ENCODE assay signal across 2 cellular contexts in the genomic region with DNA sequence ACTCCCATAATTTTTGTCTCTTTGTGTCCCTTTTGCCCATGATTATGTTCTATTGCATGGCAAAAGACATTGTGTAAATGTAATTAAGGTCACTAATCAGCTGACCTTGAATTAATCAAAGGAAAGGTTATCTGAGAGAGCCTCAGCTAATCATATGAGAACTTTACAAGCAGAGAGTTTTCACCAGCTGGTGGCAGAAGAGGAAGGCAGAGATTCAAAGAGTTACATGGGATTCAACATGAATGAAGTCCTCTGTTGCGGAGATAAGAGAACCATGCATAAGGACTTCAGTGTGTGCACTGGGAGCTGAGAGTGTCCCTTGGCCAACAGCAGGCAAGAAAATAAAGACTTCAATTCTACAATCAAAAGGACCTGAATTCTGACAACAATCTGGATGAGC.
TF ChIP-seq lines count a peak whose summit lies in the region.

No MANE protein-coding gene starts in this region.

TF ChIP-seq in SK-N-SH, 30 proteins besides CTCF, POLR2A, EP300 and RAD21:
- no peak for TF ChIP-seq REST (IDR thresholded peaks at IDR 0.05; ENCODE audit: low read depth, low read length)
- no peak for TF ChIP-seq SIN3A (IDR thresholded peaks at IDR 0.05; ENCODE audit: borderline replicate concordance, low read depth, low read length)
- no peak for TF ChIP-seq JUND (IDR thresholded peaks at IDR 0.05)
- no peak for TF ChIP-seq RCOR1 (IDR thresholded peaks at IDR 0.05; ENCODE audit: low read length)
- no peak for TF ChIP-seq PBX3 (IDR thresholded peaks at IDR 0.05)
- TF ChIP-seq TCF12 (IDR thresholded peaks at IDR 0.05), result no peak
- no peak for TF ChIP-seq EZH2phosphoT487 (IDR thresholded peaks at IDR 0.05; ENCODE audit: borderline replicate concordance, low read depth)
- TF ChIP-seq RFX5 (IDR thresholded peaks at IDR 0.05; ENCODE audit: low read length), result no peak
- no peak for TF ChIP-seq MEF2A (IDR thresholded peaks at IDR 0.05; ENCODE audit: borderline replicate concordance, low read depth)
- TF ChIP-seq TEAD4 (IDR thresholded peaks at IDR 0.05; ENCODE audit: borderline replicate concordance, insufficient read depth), result no peak
- no peak for TF ChIP-seq ELF1 (IDR thresholded peaks at IDR 0.05)
- no peak for TF ChIP-seq MXI1 (IDR thresholded peaks at IDR 0.05; ENCODE audit: low read depth, low read length)
- TF ChIP-seq FOXM1 (IDR thresholded peaks at IDR 0.05; ENCODE audit: low read depth), result no peak
- no peak for TF ChIP-seq ZBTB33 (IDR thresholded peaks at IDR 0.05; ENCODE audit: borderline replicate concordance, low read depth)
- TF ChIP-seq YY1 (IDR thresholded peaks at IDR 0.05; ENCODE audit: low read depth), result no peak

TF ChIP-seq in SK-N-SH treated with all-trans-retinoic acid at 6 μM for 48 hours, 23 proteins besides CTCF, POLR2A, EP300 and RAD21 (continued from another document):
- no peak for TF ChIP-seq PATZ1 (CRISPR knock-in tag; IDR thresholded peaks at IDR 0.05; ENCODE audit: borderline replicate concordance)
- no peak for TF ChIP-seq CSDC2 (CRISPR knock-in tag; IDR thresholded peaks at IDR 0.05)
- TF ChIP-seq ZNF8 (CRISPR knock-in tag; IDR thresholded peaks at IDR 0.05), result no peak
- no peak for TF ChIP-seq ZC3H10 (CRISPR knock-in tag; IDR thresholded peaks at IDR 0.05)
- no peak for TF ChIP-seq RARB (CRISPR knock-in tag; IDR thresholded peaks at IDR 0.05)
- TF ChIP-seq ZFP30 (CRISPR knock-in tag; IDR thresholded peaks at IDR 0.05), result no peak
- TF ChIP-seq TOX (CRISPR knock-in tag; IDR thresholded peaks at IDR 0.05; ENCODE audit: borderline replicate concordance), result no peak
TF ChIP-seq in SK-N-SH treated with all-trans-retinoic acid at 6 μM for 48 hours: peak in this region for 0.
